16 cellular contexts compared by ENCODE assay signal in the genomic region with DNA sequence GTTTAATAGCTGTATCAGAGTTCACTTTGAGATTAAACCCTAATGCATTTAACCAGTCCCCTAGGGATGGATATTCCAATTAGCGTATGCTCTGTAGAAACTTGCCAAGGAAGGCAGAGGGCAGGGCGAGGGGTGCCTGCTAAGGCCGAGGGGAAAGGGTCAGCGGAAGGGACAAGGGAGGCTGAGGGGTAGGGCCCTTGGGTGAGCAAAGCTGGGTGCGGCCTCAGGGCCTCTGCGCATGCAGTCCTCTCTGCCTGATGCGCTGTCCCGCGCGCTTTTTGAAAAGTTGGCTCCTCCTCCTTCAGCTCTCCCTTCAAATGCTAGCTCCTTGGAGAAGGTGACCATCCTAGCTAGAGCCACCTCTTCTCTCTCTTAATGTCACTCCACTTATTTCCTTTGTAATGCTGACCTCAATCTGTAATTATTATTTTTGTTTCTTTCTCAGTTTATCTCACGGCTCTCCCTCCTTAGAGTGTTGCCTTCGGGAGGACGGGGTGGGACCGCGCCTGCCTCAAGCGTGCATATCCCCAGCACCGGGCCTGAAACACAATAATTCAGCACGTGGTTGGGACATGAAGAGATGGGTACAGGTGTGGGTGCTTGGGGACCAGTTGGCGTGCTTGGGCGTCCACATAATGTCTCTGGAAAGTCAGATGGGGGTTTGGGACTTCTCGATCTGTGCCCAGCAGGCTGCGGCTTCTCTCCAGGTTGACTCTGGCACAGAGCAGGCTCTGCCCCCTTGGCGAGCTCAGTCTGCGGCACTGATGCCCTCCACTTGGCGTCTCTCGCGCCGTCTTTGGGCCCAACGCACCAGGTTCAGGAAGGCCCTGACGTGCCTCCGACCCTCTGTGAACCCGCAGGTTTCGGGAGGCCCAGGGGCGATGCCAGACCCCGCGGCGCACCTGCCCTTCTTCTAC. TPM values are rescaled to one million over a fixed set of nuclear protein-coding genes. Genes with fewer than 3 reads are reported as not detected.
A peak's percentile ranks its signal among the peaks of the same experiment; 100 is the strongest.
DNase-seq lines count a peak whose midpoint lies in the region; ATAC-seq and TF ChIP-seq lines count a peak whose summit lies in the region.
"Had no signal": no experiment of that assay in that cellular context is flagged by ENCODE, and none has a peak within 500 bp of the region (broad histone marks: within the 10 kb centered on the region; RNA-seq: fewer than 3 reads in every experiment).

No MANE protein-coding gene starts in this region.

- no peaks in the 10 kb centered on the region for H3K9me2 ChIP-seq in Loucy (replicated peaks; ENCODE audit: low read depth, low read length)

- no peak overlapping the region for H2AK5ac ChIP-seq in mesenchymal stem cell (ENCODE audit: low read length, severe bottlenecking)

- peak overlapping the region; percentile 13 for H3K4me2 ChIP-seq in Loucy (ENCODE audit: low read depth, low read length, poor library complexity, severe bottlenecking)
- no peak overlapping the region for H3K4me2 ChIP-seq in mesenchymal stem cell (ENCODE audit: low read length, poor library complexity, severe bottlenecking)

- H2BK12ac ChIP-seq in mesenchymal stem cell (ENCODE audit: low read length in 2 of 2), result no peak overlapping the region

- no peak overlapping the region for H3K14ac ChIP-seq in mesenchymal stem cell (ENCODE audit: low read length in 2 of 2)

- no peak overlapping the region for H3K18ac ChIP-seq in mesenchymal stem cell (ENCODE audit: low read depth in 1 of 2, low read length in 2 of 2)

- intact Hi-C loops in Right ventricle myocardium inferior (cut with DNase I), result no loop called here
- intact Hi-C loops in cardiac septum (cut with DNase I), result no loop called here
- intact Hi-C loops in testis (cut with DNase I; ENCODE audit: low total_unique reads), result no loop called here

- H2BK120ac ChIP-seq in mesenchymal stem cell (ENCODE audit: low read depth, low read length), result no peak overlapping the region

- H2AFZ ChIP-seq in Loucy (ENCODE audit: low read length) (no peak overlapping the region), mesenchymal stem cell (ENCODE audit: low read depth, low read length) (no peak overlapping the region)
- H2AFZ ChIP-seq: parathyroid adenoma had no signal

- peaks cover 72% of the 10 kb centered on the region for H4K20me1 ChIP-seq in Loucy (ENCODE audit: insufficient read depth, low read length, poor library complexity, severe bottlenecking)

- ATAC-seq in Right ventricle myocardium inferior, result no peak
- ATAC-seq in GM18520 (IDR thresholded peaks at IDR 0.05; ENCODE audit: unreplicated experiment), result no peak
- ATAC-seq: activated CD4-positive, CD25-positive, alpha-beta regulatory T cell treated with anti-CD3 and anti-CD28 coated beads, Interleukin-2, amount 50 U/mL, for 24 hours; activated CD8-positive, alpha-beta memory T cell treated with anti-CD3 and anti-CD28 coated beads, Interleukin-2, amount 10 ng/mL, durations not matched to agents 7 days and 5 days; gastroesophageal sphincter; right lobe of liver had no signal

- H3F3A ChIP-seq in Loucy (ENCODE audit: low read depth), result peaks cover 9% of the 10 kb centered on the region; the same call in 1 of the 2 replicates

- TF ChIP-seq CTCF in Loucy (conservative IDR thresholded peaks at IDR 0.05; ENCODE audit: low read length) (no peak), testis (IDR thresholded peaks at IDR 0.05) (no peak)

- no peak overlapping the region for H4K8ac ChIP-seq in mesenchymal stem cell (ENCODE audit: low read length)

- H3K27me3 ChIP-seq in Loucy (ENCODE audit: insufficient read depth, low read length, poor library complexity, severe bottlenecking), result no peaks in the 10 kb centered on the region
- peaks cover 0 to 38% of the 10 kb centered on the region in 2 experiments for H3K27me3 ChIP-seq in mesenchymal stem cell (ENCODE audit: control insufficient read depth in 1 of 2, insufficient read depth in 1 of 2, low read length in 2 of 2)
- no peaks in the 10 kb centered on the region for H3K27me3 ChIP-seq in testis
- no peaks in the 10 kb centered on the region for H3K27me3 ChIP-seq in H7 (ENCODE audit: control insufficient read depth, insufficient read depth, low read length)
- H3K27me3 ChIP-seq: right lobe of liver had no signal

- peak overlapping the region; percentile 54 for H4K91ac ChIP-seq in mesenchymal stem cell (ENCODE audit: low read length)

- H3K79me2 ChIP-seq in Loucy (ENCODE audit: insufficient read depth, low read length), result peaks cover 97% of the 10 kb centered on the region
- H3K79me2 ChIP-seq: parathyroid adenoma had no signal

- no peak overlapping the region for H3K4me3 ChIP-seq in Loucy (ENCODE audit: low read length, poor library complexity, severe bottlenecking)
- no peak overlapping the region for H3K4me3 ChIP-seq in mesenchymal stem cell (ENCODE audit: insufficient read depth in 1 of 2, low read depth in 1 of 2, low read length in 2 of 2)
- H3K4me3 ChIP-seq in testis, result peak overlapping the region; percentile 1 to 44
- H3K4me3 ChIP-seq in H7 (ENCODE audit: insufficient read depth, low read depth, low read length), result no peak overlapping the region
- H3K4me3 ChIP-seq: gastroesophageal sphincter, right lobe of liver had no signal

- WGBS in mesenchymal stem cell, result 96% methylated on average over 37 of the region's 37 CpGs
- WGBS in testis, 2 donors, result 53 to 58% methylated on average over 34 to 37 of the region's 37 CpGs

- H3K23ac ChIP-seq in mesenchymal stem cell (ENCODE audit: low read length in 2 of 2), result no peak overlapping the region

- peak; percentile 34 for DNase-seq in Right ventricle myocardium inferior (ENCODE audit: missing footprints)
- DNase-seq in cardiac septum (ENCODE audit: low spot score), result no peak
- no peak for DNase-seq in mesenchymal stem cell
- no peak for DNase-seq in testis
- no peak for DNase-seq in H7
- DNase-seq: activated CD8-positive, alpha-beta memory T cell treated with anti-CD3 and anti-CD28 coated beads, Interleukin-2, amount 10 ng/mL, durations not matched to agents 7 days and 5 days; cortex of kidney; MV-4-11; NCI-H187; NCI-H526 treated with DMSO at 0.1 percent for 48 hours had no signal

- no peak overlapping the region for H2BK15ac ChIP-seq in mesenchymal stem cell (ENCODE audit: low read depth, poor library complexity, severe bottlenecking)

- no peak for TF ChIP-seq POLR2A in testis (IDR thresholded peaks at IDR 0.05)

- no peaks in the 10 kb centered on the region for H3K79me1 ChIP-seq in mesenchymal stem cell (replicated peaks; ENCODE audit: low read length, poor library complexity, severe bottlenecking)

- no peak overlapping the region for H2BK5ac ChIP-seq in mesenchymal stem cell (ENCODE audit: low read depth, low read length, poor library complexity, severe bottlenecking)

- H3K4me1 ChIP-seq in Loucy (ENCODE audit: insufficient read depth, low read length, poor library complexity, severe bottlenecking) (peaks cover 39% of the 10 kb centered on the region), mesenchymal stem cell (ENCODE audit: control insufficient read depth, insufficient read depth, low read depth, low read length) (no peaks in the 10 kb centered on the region), testis (no peaks in the 10 kb centered on the region)
- H3K4me1 ChIP-seq: gastroesophageal sphincter, parathyroid adenoma, right lobe of liver had no signal

- H3K9me3 ChIP-seq in Loucy (ENCODE audit: insufficient read depth, low read depth, low read length), result no peaks in the 10 kb centered on the region
- H3K9me3 ChIP-seq in mesenchymal stem cell (ENCODE audit: control insufficient read depth, low read length), result no peaks in the 10 kb centered on the region
- no peaks in the 10 kb centered on the region for H3K9me3 ChIP-seq in testis
- H3K9me3 ChIP-seq: gastroesophageal sphincter, right lobe of liver had no signal

- no peak overlapping the region for H3K4ac ChIP-seq in mesenchymal stem cell (ENCODE audit: low read depth in 1 of 2, low read length in 2 of 2)

- no peak overlapping the region for H3K27ac ChIP-seq in mesenchymal stem cell (ENCODE audit: low read length, poor library complexity, severe bottlenecking)
- no peak overlapping the region for H3K27ac ChIP-seq in testis
- H3K27ac ChIP-seq: gastroesophageal sphincter, parathyroid adenoma, right lobe of liver had no signal

- H3K9ac ChIP-seq in Loucy (ENCODE audit: low read depth, low read length, poor library complexity, severe bottlenecking), result no peak overlapping the region
- H3K9ac ChIP-seq in mesenchymal stem cell (ENCODE audit: low read length), result no peak overlapping the region
- H3K9ac ChIP-seq: parathyroid adenoma had no signal

- H3K36me3 ChIP-seq in Loucy (ENCODE audit: insufficient read depth, low read length) (peaks cover 71% of the 10 kb centered on the region), mesenchymal stem cell (ENCODE audit: control insufficient read depth in 1 of 2, insufficient read depth in 2 of 2, low read depth in 1 of 2, low read length in 2 of 2) (no peaks in the 10 kb centered on the region), testis (ENCODE audit: low read depth, missing control alignments) (no peaks in the 10 kb centered on the region), H7 (replicated peaks; ENCODE audit: control insufficient read depth, insufficient read depth, low read length) (no peaks in the 10 kb centered on the region)
- H3K36me3 ChIP-seq: gastroesophageal sphincter, right lobe of liver had no signal

RNA-seq across cellular contexts. Expression of gene ZAP70, which starts 10.0 kb away (rescaled TPM):
- total RNA-seq in Right ventricle myocardium inferior, result 1.6 TPM
- 1.2 TPM for total RNA-seq in cardiac septum
- 0.48 TPM for polyA plus RNA-seq in mesenchymal stem cell (2013, experiment 1 of 2)
- 0.74 TPM for polyA plus RNA-seq in mesenchymal stem cell (2013, experiment 2 of 2)
- 1 to 10 TPM; 5.5 to 6.4 TPM for total RNA-seq in testis
- polyA plus RNA-seq in testis (ENCODE audit: insufficient read depth, low read depth, low replicate concordance), result 6.5 TPM
- total RNA-seq in H7 (2014; rRNA removed; shearing (Covaris generic)), result 0.33 and 2.5 TPM in 2 replicates

RNA-seq across cellular contexts. Expression of gene C2orf92, which starts 53.9 kb away (rescaled TPM):
- 1.1 TPM for total RNA-seq in Right ventricle myocardium inferior
- total RNA-seq in cardiac septum, result 4.6 TPM
- 1.5 TPM for polyA plus RNA-seq in mesenchymal stem cell (2013, experiment 1 of 2)
- 1.9 TPM for polyA plus RNA-seq in mesenchymal stem cell (2013, experiment 2 of 2)
- total RNA-seq in testis, result 10 to 100 TPM; 27.8 to 35.7 TPM
- polyA plus RNA-seq in testis (ENCODE audit: insufficient read depth, low read depth, low replicate concordance), result 51.2 TPM
- total RNA-seq in H7 (2014; rRNA removed; shearing (Covaris generic)), result 2.5 and 4.2 TPM in 2 replicates

RNA-seq across cellular contexts. Expression of gene ACTR1B, which starts 59.6 kb away (rescaled TPM):
- total RNA-seq in Right ventricle myocardium inferior (60.3 TPM), cardiac septum (77.6 TPM), testis (10 to 100 TPM; 56.3 to 81.0 TPM)
- 29.7 TPM for polyA plus RNA-seq in mesenchymal stem cell (2013, experiment 1 of 2)
- polyA plus RNA-seq in mesenchymal stem cell (2013, experiment 2 of 2), result 29.4 TPM
- 43.0 TPM for polyA plus RNA-seq in testis (ENCODE audit: insufficient read depth, low read depth, low replicate concordance)
- 49.7 and 58.3 TPM in 2 replicates for total RNA-seq in H7 (2014; rRNA removed; shearing (Covaris generic))

Comparison
In these comparisons a context has a peak if more than half of its experiments do, and no peak if none do; other contexts are left out.
1. H3K4me3 ChIP-seq: peak in testis (2 of 2); none in Loucy (single experiment), mesenchymal stem cell (0 of 2) and H7 (single experiment).